9 cellular contexts compared by ENCODE assay signal in the genomic region with DNA sequence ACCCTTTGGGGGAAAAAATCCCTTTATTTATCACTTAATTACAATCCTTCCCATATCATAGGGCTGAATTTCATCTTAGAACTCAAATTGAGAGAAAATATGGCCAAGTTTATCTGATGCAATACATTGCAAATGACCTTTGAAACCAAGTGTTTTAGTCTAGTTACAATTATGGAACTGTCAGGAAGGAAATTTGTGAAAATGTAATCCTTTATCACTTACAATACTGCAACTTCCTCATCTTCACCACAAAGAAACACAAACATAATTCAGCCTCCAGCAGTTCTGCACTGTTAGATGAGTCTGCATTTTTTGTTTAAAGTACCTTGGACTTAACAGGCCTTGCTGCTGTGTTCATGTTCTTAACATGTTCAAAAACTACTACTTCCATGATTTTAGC. TPM values are rescaled to one million over a fixed set of nuclear protein-coding genes. Genes with fewer than 3 reads are reported as not detected.
DNase-seq lines count a peak whose midpoint lies in the region; ATAC-seq, FAIRE-seq and TF ChIP-seq lines count a peak whose summit lies in the region.
"Had no signal": no experiment of that assay in that cellular context is flagged by ENCODE, and none has a peak within 500 bp of the region (broad histone marks: within the 10 kb centered on the region; RNA-seq: fewer than 3 reads in every experiment).

No MANE protein-coding gene starts in this region.

- H3K9me3 ChIP-seq in SU-DHL-6 (ENCODE audit: insufficient read depth, low read length), result no peaks in the 10 kb centered on the region

- H3K27ac ChIP-seq in SU-DHL-6 (ENCODE audit: low read depth, low read length), result 0 out of 2 replicates have a peak overlapping the region, but pooled peaks have one; percentile 7

- H2AFZ ChIP-seq in SU-DHL-6 (ENCODE audit: low read depth, low read length, severe bottlenecking), result no peak overlapping the region

- no peaks in the 10 kb centered on the region for H3K27me3 ChIP-seq in SU-DHL-6 (ENCODE audit: low read length)

- no peaks in the 10 kb centered on the region for H3K79me2 ChIP-seq in SU-DHL-6 (ENCODE audit: insufficient read depth, low read length)

- TF ChIP-seq CTCF in SU-DHL-6 (IDR thresholded peaks at IDR 0.05; ENCODE audit: insufficient read depth, low read length, poor library complexity, severe bottlenecking), result no peak

- peak overlapping the region; percentile 16; the same call in 1 of the 2 replicates for H3K9ac ChIP-seq in SU-DHL-6 (ENCODE audit: low read length)

- H3K4me3 ChIP-seq in SU-DHL-6 (ENCODE audit: insufficient read depth, low read length, poor library complexity, severe bottlenecking), result no peak overlapping the region

- H3K4me2 ChIP-seq in SU-DHL-6 (ENCODE audit: low read depth, low read length, poor library complexity, severe bottlenecking), result peak overlapping the region; percentile 39

- no peaks in the 10 kb centered on the region for H3F3A ChIP-seq in SU-DHL-6 (ENCODE audit: insufficient read depth)

- H4K20me1 ChIP-seq in SU-DHL-6 (ENCODE audit: low read depth, low read length), result no peaks in the 10 kb centered on the region

- DNase-seq in AG08396 (ENCODE audit: low spot score) (peak; percentile 9), GM19239 (ENCODE audit: insufficient read length, low spot score) (peak; percentile 9), foreskin melanocyte (peak; percentile 40), cerebellum (ENCODE audit: low spot score) (no peak), DMS153 treated with DMSO at 0.1 percent for 48 hours (lab: John Stamatoyannopoulos, UW; ENCODE audit: unreplicated experiment) (no peak)
- DNase-seq: activated naive CD4-positive, alpha-beta T cell treated with anti-CD3 and anti-CD28 coated beads, Interleukin-2, amount 10 ng/mL, durations not matched to agents 7 days and 5 days had no signal

- H3K9me2 ChIP-seq in SU-DHL-6 (replicated peaks; ENCODE audit: insufficient read depth, low read length), result no peaks in the 10 kb centered on the region

- no peaks in the 10 kb centered on the region for H3K36me3 ChIP-seq in SU-DHL-6 (ENCODE audit: low read length)

- ATAC-seq in GM18519 (IDR thresholded peaks at IDR 0.05; ENCODE audit: low FRiP score, unreplicated experiment), result no peak
- ATAC-seq in HG03095 (IDR thresholded peaks at IDR 0.05; ENCODE audit: unreplicated experiment), result no peak

- peak; percentile 49 for FAIRE-seq in GM19239 (lab: Jason Lieb, UNC)

RNA-seq across cellular contexts. Expression of gene CCPG1, which starts 4.6 kb away (rescaled TPM):
- 33.0 TPM for total RNA-seq in cerebellum

RNA-seq across cellular contexts. Expression of gene PIERCE2, which starts 4.8 kb away (rescaled TPM):
- total RNA-seq in cerebellum, result 2.5 TPM

Comparison
In these comparisons a context has a peak if more than half of its experiments do, and no peak if none do; other contexts are left out.
1. DNase-seq: peak in AG08396 (single experiment), GM19239 (single experiment) and foreskin melanocyte (single experiment); none in cerebellum (single experiment) and DMS153 treated with DMSO at 0.1 percent for 48 hours (single experiment).